8 cellular contexts compared by ENCODE assay signal in the genomic region with DNA sequence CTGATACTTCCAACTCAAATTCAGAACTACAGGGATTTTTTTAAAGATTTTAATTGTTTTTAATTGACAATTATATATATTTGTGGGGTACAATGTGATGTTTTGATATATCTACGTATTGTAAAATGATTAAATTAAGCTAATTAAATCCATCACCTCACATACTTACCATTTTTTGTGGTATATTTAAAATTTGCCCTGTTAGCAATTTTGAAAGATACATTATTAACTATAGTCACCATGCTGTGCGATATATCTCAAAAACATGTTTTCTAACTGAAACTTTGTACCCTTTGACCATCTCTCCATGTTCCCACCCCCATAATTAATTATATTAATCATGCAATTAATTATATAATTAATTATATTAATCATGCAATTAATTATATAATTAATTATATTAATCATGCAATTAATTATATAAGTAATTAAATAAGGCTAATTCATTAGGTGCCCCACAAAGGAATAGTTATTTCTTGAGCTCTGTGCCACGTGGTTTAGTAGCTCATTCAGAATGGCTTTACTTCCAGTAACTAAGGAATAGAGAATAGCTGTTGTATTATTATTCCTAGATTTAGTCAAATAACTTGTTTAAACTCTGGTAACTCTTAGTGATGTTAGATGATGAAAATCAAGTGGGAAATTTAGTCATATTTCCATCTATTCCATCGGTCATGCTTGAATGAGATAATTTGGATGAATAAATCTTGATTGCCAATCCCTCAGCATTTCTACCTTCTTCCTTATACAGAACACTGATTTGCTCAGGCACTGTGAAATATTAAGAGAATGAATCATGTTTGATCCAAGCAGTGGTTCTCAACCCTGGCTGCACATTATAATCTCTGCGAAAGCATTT. TPM values are rescaled to one million over a fixed set of nuclear protein-coding genes. Genes with fewer than 3 reads are reported as not detected.
DNase-seq lines count a peak whose midpoint lies in the region; ATAC-seq and TF ChIP-seq lines count a peak whose summit lies in the region.

No MANE protein-coding gene starts in this region.

- peak overlapping the region; percentile 86 for H3K4me3 Mint-ChIP-seq in activated T-helper 2 cell treated with anti-CD3 and anti-CD28 coated beads, Interferon-gamma antibody, Interleukin-2, Interleukin-4, amounts not matched to agents 10 μg/mL and 5 μg/mL and 100 μg/mL, durations not matched to agents 14 hours and 24 hours and 36 hours (ENCODE audit: low read depth)
- peak overlapping the region; percentile 99 for H3K4me3 Mint-ChIP-seq in type B pancreatic cell

- H3K4me1 Mint-ChIP-seq in activated T-helper 2 cell treated with anti-CD3 and anti-CD28 coated beads, Interferon-gamma antibody, Interleukin-2, Interleukin-4, amounts not matched to agents 10 μg/mL and 5 μg/mL and 100 μg/mL, durations not matched to agents 14 hours and 24 hours and 36 hours (ENCODE audit: low read depth), result peaks cover 26% of the 10 kb centered on the region
- peaks cover 7% of the 10 kb centered on the region for H3K4me1 Mint-ChIP-seq in type B pancreatic cell (ENCODE audit: unreplicated experiment)

- TF ChIP-seq CTCF in type B pancreatic cell (conservative IDR thresholded peaks at IDR 0.05), result no peak

- ATAC-seq in Right ventricle myocardium superior (ENCODE audit: poor library complexity) (peak; percentile 26), left ventricle myocardium superior (no peak), GM19467 (IDR thresholded peaks at IDR 0.05; ENCODE audit: unreplicated experiment) (no peak)
- ATAC-seq in activated CD4-positive, CD25-positive, alpha-beta regulatory T cell treated with anti-CD3 and anti-CD28 coated beads, Interleukin-2, amount 50 U/mL, for 24 hours, result no peak

- no peak overlapping the region for H3K27ac Mint-ChIP-seq in activated T-helper 2 cell treated with anti-CD3 and anti-CD28 coated beads, Interferon-gamma antibody, Interleukin-2, Interleukin-4, amounts not matched to agents 10 μg/mL and 5 μg/mL and 100 μg/mL, durations not matched to agents 14 hours and 24 hours and 36 hours
- H3K27ac Mint-ChIP-seq in type B pancreatic cell, result peak overlapping the region; percentile 91

- DNase-seq in Right ventricle myocardium superior, result no peak
- no peak for DNase-seq in left ventricle myocardium superior
- DNase-seq in activated T-helper 2 cell treated with anti-CD3 and anti-CD28 coated beads, Interferon-gamma antibody, Interleukin-2, Interleukin-4, amounts not matched to agents 10 μg/mL and 5 μg/mL and 100 μg/mL, durations not matched to agents 14 hours and 24 hours and 36 hours (ENCODE audit: low spot score), result no peak
- peak; percentile 44 for DNase-seq in iris pigment epithelial cell (ENCODE audit: low read depth)
- no peak for DNase-seq in type B pancreatic cell (ENCODE audit: extremely low spot score, unreplicated experiment)
- DNase-seq in SIG-M5 treated with dmso at 0.1 percent for 504 hours (lab: John Stamatoyannopoulos, UW; ENCODE audit: unreplicated experiment), result no peak

- no peaks in the 10 kb centered on the region for H3K36me3 Mint-ChIP-seq in activated T-helper 2 cell treated with anti-CD3 and anti-CD28 coated beads, Interferon-gamma antibody, Interleukin-2, Interleukin-4, amounts not matched to agents 10 μg/mL and 5 μg/mL and 100 μg/mL, durations not matched to agents 14 hours and 24 hours and 36 hours (ENCODE audit: low read depth)
- H3K36me3 Mint-ChIP-seq in type B pancreatic cell, result no peaks in the 10 kb centered on the region

- H3K9me3 Mint-ChIP-seq in activated T-helper 2 cell treated with anti-CD3 and anti-CD28 coated beads, Interferon-gamma antibody, Interleukin-2, Interleukin-4, amounts not matched to agents 10 μg/mL and 5 μg/mL and 100 μg/mL, durations not matched to agents 14 hours and 24 hours and 36 hours, result no peaks in the 10 kb centered on the region
- no peaks in the 10 kb centered on the region for H3K9me3 Mint-ChIP-seq in type B pancreatic cell

- intact Hi-C loops in Right ventricle myocardium superior (cut with DNase I), result loop anchor here (5.0 kb wide), 1 partner anchor 165 kb away; no protein-coding TSS in a partner anchor
- intact Hi-C loops in left ventricle myocardium superior (cut with micrococcal nuclease), result no loop called here
- intact Hi-C loops in activated T-helper 2 cell treated with anti-CD3 and anti-CD28 coated beads, Interferon-gamma antibody, Interleukin-2, Interleukin-4, amounts not matched to agents 10 μg/mL and 5 μg/mL and 100 μg/mL, durations not matched to agents 14 hours and 24 hours and 36 hours (cut with micrococcal nuclease), result no loop called here

- H3K27me3 Mint-ChIP-seq in activated T-helper 2 cell treated with anti-CD3 and anti-CD28 coated beads, Interferon-gamma antibody, Interleukin-2, Interleukin-4, amounts not matched to agents 10 μg/mL and 5 μg/mL and 100 μg/mL, durations not matched to agents 14 hours and 24 hours and 36 hours (ENCODE audit: low read depth), result peaks cover 8% of the 10 kb centered on the region
- H3K27me3 Mint-ChIP-seq in type B pancreatic cell, result no peaks in the 10 kb centered on the region

RNA-seq across cellular contexts. Expression of a gene that starts 25.1 kb away (rescaled TPM):
- total RNA-seq in Right ventricle myocardium superior (33.7 TPM), left ventricle myocardium superior (39.1 TPM), type B pancreatic cell (ENCODE audit: low replicate concordance) (85.6 and 133 TPM in 2 replicates)
- 80.8 and 88.8 TPM in 2 replicates for total RNA-seq in activated T-helper 2 cell treated with anti-CD3 and anti-CD28 coated beads, Interferon-gamma antibody, Interleukin-2, Interleukin-4, amounts not matched to agents 10 μg/mL and 5 μg/mL and 100 μg/mL, durations not matched to agents 14 hours and 24 hours and 36 hours

RNA-seq across cellular contexts. Expression of a gene that starts 38.2 kb away (rescaled TPM):
- total RNA-seq in Right ventricle myocardium superior (34.2 TPM), left ventricle myocardium superior (37.7 TPM), type B pancreatic cell (ENCODE audit: low replicate concordance) (46.7 and 50.6 TPM in 2 replicates)
- 44.6 and 44.7 TPM in 2 replicates for total RNA-seq in activated T-helper 2 cell treated with anti-CD3 and anti-CD28 coated beads, Interferon-gamma antibody, Interleukin-2, Interleukin-4, amounts not matched to agents 10 μg/mL and 5 μg/mL and 100 μg/mL, durations not matched to agents 14 hours and 24 hours and 36 hours
